Comparison of ENCODE assay signal across 8 cellular contexts in the genomic region with DNA sequence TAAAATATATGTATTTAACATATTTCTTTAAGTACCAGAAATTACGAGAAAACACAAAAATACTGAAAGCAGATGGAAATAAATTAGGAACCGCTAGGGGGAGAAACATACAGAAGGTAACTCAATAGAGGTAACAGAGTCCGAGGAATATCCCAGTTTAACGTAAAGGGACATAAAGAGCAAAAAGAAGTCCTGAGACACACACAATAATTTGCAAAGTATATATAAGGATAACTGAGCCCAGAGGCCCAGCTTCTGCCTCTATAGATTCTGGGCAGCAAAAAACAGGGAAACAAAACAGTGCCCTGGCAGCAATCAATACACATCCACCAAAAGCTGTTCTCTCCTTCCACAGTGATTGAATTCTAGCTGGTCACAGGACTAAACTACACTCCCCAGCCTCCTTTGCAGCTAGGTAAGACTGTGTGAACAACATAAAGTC. TPM values are rescaled to one million over a fixed set of nuclear protein-coding genes. Genes with fewer than 3 reads are reported as not detected.
DNase-seq lines count a peak whose midpoint lies in the region; ATAC-seq, FAIRE-seq and TF ChIP-seq lines count a peak whose summit lies in the region.

No MANE protein-coding gene starts in this region.

- H3K27me3 ChIP-seq in heart left ventricle (no peaks in the 10 kb centered on the region), K562 (ENCODE audit: control insufficient read depth in 2 of 2, insufficient read depth in 2 of 2, low read length in 2 of 2) (no peaks in the 10 kb centered on the region)

- DNase-seq in heart left ventricle, result no peak
- no peak for DNase-seq in Right ventricle myocardium inferior (ENCODE audit: missing footprints)
- DNase-seq in K562 (ENCODE audit: extremely low read depth in 1 of 4, low spot score in 3 of 4), result peak in 1 of 4 experiments; percentile 13
- DNase-seq in kidney, result no peak
- no peak for DNase-seq in OCI-LY7 (ENCODE audit: low spot score)
- no peak for DNase-seq in sciatic nerve (ENCODE audit: low spot score)
- no peak for DNase-seq in amygdala (lab: John Stamatoyannopoulos, UW)
- DNase-seq in GM12891 (ENCODE audit: insufficient read length, low spot score), result no peak

- H2AFZ ChIP-seq in K562 (ENCODE audit: low read depth, low read length), result no peak overlapping the region
- H2AFZ ChIP-seq in OCI-LY7 (ENCODE audit: low read length), result no peak overlapping the region

- intact Hi-C loops in heart left ventricle (cut with DNase I), result no loop called here
- intact Hi-C loops in Right ventricle myocardium inferior (cut with DNase I), result no loop called here
- intact Hi-C loops in K562 (cut with micrococcal nuclease), result loop anchor here (5.0 kb wide), 1 partner anchor 83 kb away; no protein-coding TSS in a partner anchor
- intact Hi-C loops in kidney (cut with DNase I), result no loop called here
- intact Hi-C loops in OCI-LY7 (cut with micrococcal nuclease; ENCODE audit: unreplicated experiment), result no loop called here
- intact Hi-C loops in sciatic nerve (cut with DNase I), result loop anchor here (10.0 kb wide), 1 partner anchor 184 kb away; no protein-coding TSS in a partner anchor

- H3K27ac ChIP-seq in heart left ventricle (no peak overlapping the region), K562 (ENCODE audit: extremely low read depth, low read depth, low read length) (no peak overlapping the region), kidney (ENCODE audit: low read depth in 2 of 2, low read length in 2 of 2) (no peak overlapping the region), OCI-LY7 (ENCODE audit: low read depth, low read length, poor library complexity, severe bottlenecking) (no peak overlapping the region)

- ATAC-seq in heart left ventricle (peak in 2 of 4 donors; percentile 36 to 53), Right ventricle myocardium inferior (no peak), K562 (peak; percentile 70), sciatic nerve (no peak)

- H3K4me1 ChIP-seq in heart left ventricle (peaks cover 0 to 4% (median 0%) of the 10 kb centered on the region in 12 donors), K562 (replicated peaks in 1 of 2; ENCODE audit: control insufficient read depth in 2 of 2, insufficient read depth in 2 of 2, low read length in 2 of 2) (no peaks in the 10 kb centered on the region), kidney (ENCODE audit: control insufficient read depth in 1 of 2, insufficient read depth in 1 of 2, low read depth in 1 of 2, low read length in 2 of 2) (no peaks in the 10 kb centered on the region), OCI-LY7 (ENCODE audit: insufficient read depth, low read length, poor library complexity, severe bottlenecking) (no peaks in the 10 kb centered on the region)

- TF ChIP-seq RAD21 in K562 (CRISPR knock-in tag; conservative IDR thresholded peaks at IDR 0.05 in 1 of 2, IDR thresholded peaks at IDR 0.05 in 1 of 2), result no peak; a peak in 1 of 4 replicates

- H3K9ac ChIP-seq in K562 (ENCODE audit: insufficient read depth in 1 of 2, low read depth in 2 of 2, low read length in 2 of 2) (no peak overlapping the region), kidney (ENCODE audit: low read length in 2 of 2) (no peak overlapping the region)

- POLR2A ChIA-PET in K562 (lab: Yijun Ruan, JAX), result interaction anchor here (0.7 kb wide), 1 partner anchor 1523 kb away, joined by 3 read pairs; no protein-coding TSS in a partner anchor
- POLR2A ChIA-PET in OCI-LY7 (lab: Charles Lee), result no interaction called here

- H3K79me2 ChIP-seq in K562 (ENCODE audit: control insufficient read depth, insufficient read depth, low read length), result no peaks in the 10 kb centered on the region
- H3K79me2 ChIP-seq in OCI-LY7 (ENCODE audit: insufficient read depth, low read depth, low read length), result no peaks in the 10 kb centered on the region

- CTCF ChIA-PET in K562 (lab: Yijun Ruan, JAX; ENCODE audit: low intra/inter-chr PET ratio), result interaction anchor here (0.6 kb wide), 1 partner anchor 14 kb away, joined by 3 read pairs; no protein-coding TSS in a partner anchor
- CTCF ChIA-PET in OCI-LY7 (lab: Charles Lee; ENCODE audit: unreplicated experiment), result no interaction called here

- TF ChIP-seq POLR2A in heart left ventricle (IDR thresholded peaks at IDR 0.05), result no peak
- TF ChIP-seq POLR2A in K562 (conservative IDR thresholded peaks at IDR 0.05), result no peak
- TF ChIP-seq POLR2A in GM12891 (IDR thresholded peaks at IDR 0.05; ENCODE audit: low read depth, low read length), result no peak

- TF ChIP-seq CTCF in heart left ventricle (IDR thresholded peaks at IDR 0.05) (peak; percentile 20 to 57 (median 40)), K562 (IDR thresholded peaks at IDR 0.05 in 2 of 3, conservative IDR thresholded peaks at IDR 0.05 in 1 of 3; ENCODE audit: insufficient read depth in 2 of 3, low read depth in 1 of 3, low read length in 3 of 3) (peak in 2 of 3 experiments; percentile 28 to 35; a peak in 3 of 6 replicates), kidney (IDR thresholded peaks at IDR 0.05; ENCODE audit: borderline replicate concordance, extremely low read depth, insufficient read depth) (peak; percentile 38), OCI-LY7 (conservative IDR thresholded peaks at IDR 0.05; ENCODE audit: low read length) (no peak)

- no peak for TF ChIP-seq EP300 in K562 (IDR thresholded peaks at IDR 0.05; ENCODE audit: low read length)

- FAIRE-seq in K562 (lab: Jason Lieb, UNC) (no peak), kidney (lab: Jason Lieb, UNC) (peak; percentile 79), GM12891 (lab: Jason Lieb, UNC) (no peak)

- peak overlapping the region in 8 of 12 donors; percentile 21 to 40 (median 30) for H3K4me3 ChIP-seq in heart left ventricle
- no peak overlapping the region for H3K4me3 ChIP-seq in K562
- H3K4me3 ChIP-seq in kidney (ENCODE audit: low read length in 2 of 2), result peak overlapping the region; percentile 35 to 68
- H3K4me3 ChIP-seq in OCI-LY7 (ENCODE audit: low read depth, low read length, poor library complexity, severe bottlenecking), result no peak overlapping the region

- 21 to 37% (median 27%) methylated on average over 4 of the region's 4 CpGs for WGBS in heart left ventricle, 4 donors
- 32% methylated on average over 4 of the region's 4 CpGs for WGBS in K562 (ENCODE audit: insufficient coverage, low coverage, missing lambda C conversion rate)

- in situ Hi-C loops in K562 (cut with MboI), result no loop called here

- peaks cover 0 to 18% (median 0%) of the 10 kb centered on the region in 9 donors for H3K36me3 ChIP-seq in heart left ventricle
- peaks cover 8% of the 10 kb centered on the region; the same call in 2 of the 3 replicates for H3K36me3 ChIP-seq in K562 (ENCODE audit: control insufficient read depth, insufficient read depth, low read length)
- H3K36me3 ChIP-seq in kidney (ENCODE audit: control insufficient read depth in 1 of 2, insufficient read depth in 2 of 2, low read length in 2 of 2), result no peaks in the 10 kb centered on the region
- H3K36me3 ChIP-seq in OCI-LY7 (ENCODE audit: insufficient read depth, low read length), result no peaks in the 10 kb centered on the region

- no peaks in the 10 kb centered on the region for H3K9me2 ChIP-seq in OCI-LY7 (ENCODE audit: insufficient read depth, low read length)

- H3K9me3 ChIP-seq in heart left ventricle (no peaks in the 10 kb centered on the region), K562 (replicated peaks; ENCODE audit: control insufficient read depth, insufficient read depth, low read depth, low read length) (no peaks in the 10 kb centered on the region), kidney (ENCODE audit: control insufficient read depth in 1 of 2, low read length in 2 of 2) (no peaks in the 10 kb centered on the region), OCI-LY7 (ENCODE audit: low read length) (no peaks in the 10 kb centered on the region)

- no peaks in the 10 kb centered on the region for H3K9me1 ChIP-seq in K562 (ENCODE audit: control insufficient read depth, insufficient read depth, low read length)

- H3K4me2 ChIP-seq in K562 (ENCODE audit: insufficient read depth, low read length) (no peak overlapping the region), OCI-LY7 (ENCODE audit: low read length) (no peak overlapping the region)

- no peaks in the 10 kb centered on the region for H4K20me1 ChIP-seq in K562 (replicated peaks; ENCODE audit: control insufficient read depth, insufficient read depth, low read length)
- no peaks in the 10 kb centered on the region for H4K20me1 ChIP-seq in OCI-LY7 (ENCODE audit: insufficient read depth, low read length)

- BruUV-seq in K562 (replicated peaks; lab: Mats Ljungman, UMichigan) (no TSS peak), OCI-LY7 (replicated peaks; lab: Mats Ljungman, UMichigan) (no TSS peak)

TF ChIP-seq in GM12891, 5 proteins besides CTCF, POLR2A, EP300 and RAD21:
- TF ChIP-seq PAX5 (IDR thresholded peaks at IDR 0.05; ENCODE audit: insufficient read depth, low read length, severe bottlenecking), result no peak
- no peak for TF ChIP-seq POU2F2 (IDR thresholded peaks at IDR 0.05; ENCODE audit: low read depth, low read length)
- no peak for TF ChIP-seq POLR2AphosphoS5 (IDR thresholded peaks at IDR 0.05; ENCODE audit: low read depth, low read length)
- TF ChIP-seq TAF1 (IDR thresholded peaks at IDR 0.05; ENCODE audit: low read depth, low read length), result no peak

RNA-seq across cellular contexts. Expression of a gene that starts 15.1 kb away (rescaled TPM):
- total RNA-seq in heart left ventricle, result 1 to 10 TPM; 1.0 to 4.6 (median 3.4) TPM
- 1 to 10 TPM in 1 of 2 donors, under 1 TPM in 1; 0.53 to 1.1 TPM for polyA plus RNA-seq in heart left ventricle
- total RNA-seq in Right ventricle myocardium inferior, result 3.1 TPM
- 13.5 and 50.3 TPM in 2 replicates for total RNA-seq in K562 (2011; cell fraction: chromatin; rRNA removed; ENCODE audit: low replicate concordance)
- 7.0 and 7.7 TPM in 2 replicates for total RNA-seq in K562 (2011; cell fraction: nucleolus; rRNA removed)
- 13.1 and 15.0 TPM in 2 replicates for total RNA-seq in K562 (2011; cell fraction: nucleoplasm; rRNA removed)
- 2.9 and 3.8 TPM in 2 replicates for total RNA-seq in K562 (2014; rRNA removed)
- 9.6 and 11.1 TPM in 2 replicates for total RNA-seq in K562 (2014; rRNA removed; fragmentation: Illumina TruSeq; extraction: Trizol)
- 6.5 and 6.7 TPM in 2 replicates for total RNA-seq in K562 (2015; rRNA removed; fragmentation: Illumina TruSeq; extraction: Trizol)
- 5.7 and 7.0 TPM in 2 replicates for total RNA-seq in K562 (2021)
- polyA plus RNA-seq in K562 (2011; rRNA removed), result 0.77 and 8.9 TPM in 2 replicates
- polyA plus RNA-seq in K562 (2011; cell fraction: cytosol; rRNA removed), result 1.3 TPM in 2 replicates
- 1.9 and 11.7 TPM in 2 replicates for polyA plus RNA-seq in K562 (2011; cell fraction: nucleus; rRNA removed)
- polyA plus RNA-seq in K562 (2012), result 2.5 and 4.2 TPM in 2 replicates
- 3.2 and 3.9 TPM in 2 replicates for polyA plus RNA-seq in K562 (2014; fragmentation: Illumina TruSeq; extraction: Trizol)
- 1 to 10 TPM; 3.2 to 3.4 TPM for polyA plus RNA-seq in K562 (2014; fragmentation: Nextera tagmentation; extraction: Ambion mirVana)
- 2.5 and 6.6 TPM in 2 replicates for polyA plus RNA-seq in K562 (2014; rRNA removed)
- polyA minus RNA-seq in K562 (2011; rRNA and poly(A)+ RNA removed), result 1.3 and 12.8 TPM in 2 replicates
- 3.8 TPM in 1 of 2 replicates, not detected in the other for polyA minus RNA-seq in K562 (2011; cell fraction: cytosol; rRNA and poly(A)+ RNA removed)
- 2.3 and 16.0 TPM in 2 replicates for polyA minus RNA-seq in K562 (2011; cell fraction: nucleus; rRNA and poly(A)+ RNA removed)
- total RNA-seq in kidney, result 12.4 TPM
- 1.9 TPM for polyA plus RNA-seq in kidney (ENCODE audit: insufficient read depth, low read depth, low replicate concordance)
- total RNA-seq in OCI-LY7 (2014; rRNA removed; shearing (Covaris generic)), result 3.8 and 6.3 TPM in 2 replicates
- total RNA-seq in OCI-LY7 (2022), result 5.1 and 7.5 TPM in 2 replicates
- 18.4 TPM for total RNA-seq in sciatic nerve
- polyA plus RNA-seq in GM12891 (2012; ENCODE audit: low read depth, missing spikeins), result 1.2 TPM

Comparison
In these comparisons a context has a peak if more than half of its experiments do, and no peak if none do; other contexts are left out.
1. H3K4me3 ChIP-seq: peak in heart left ventricle (8 of 12) and kidney (2 of 2); none in K562 (single experiment) and OCI-LY7 (single experiment).
2. intact Hi-C loops: an anchor here in K562 (5.0 kb wide) and sciatic nerve (10.0 kb wide); none called in heart left ventricle, Right ventricle myocardium inferior, kidney and OCI-LY7.